ENCODE assay signal across 17 cellular contexts in the genomic region with DNA sequence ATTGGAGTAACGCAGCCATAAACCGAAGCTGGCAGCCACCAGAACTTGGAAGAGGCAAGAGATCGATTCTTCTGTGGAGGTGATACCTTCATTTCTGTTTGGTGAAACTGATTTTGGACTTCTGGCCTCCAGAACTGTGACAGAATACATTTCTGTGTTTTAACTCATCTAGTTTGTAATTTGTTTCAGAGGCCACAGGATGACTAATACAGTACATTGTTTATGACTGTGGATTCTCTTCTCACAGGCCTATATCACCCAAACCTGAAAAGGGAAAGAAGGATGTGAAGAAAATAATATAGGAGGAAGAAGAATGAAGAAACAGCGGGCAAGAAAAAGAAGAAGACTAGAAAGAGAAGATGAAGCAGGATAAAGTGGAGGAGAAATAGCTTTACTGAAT.
DNase-seq lines count a peak whose midpoint lies in the region; ATAC-seq and TF ChIP-seq lines count a peak whose summit lies in the region.
"Had no signal": no experiment of that assay in that cellular context is flagged by ENCODE, and none has a peak within 500 bp of the region (broad histone marks: within the 10 kb centered on the region; RNA-seq: fewer than 3 reads in every experiment).

No MANE protein-coding gene starts in this region.

- no peaks in the 10 kb centered on the region for H4K20me1 ChIP-seq in SK-N-SH (ENCODE audit: insufficient read depth)
- no peaks in the 10 kb centered on the region for H4K20me1 ChIP-seq in fibroblast of lung (ENCODE audit: control insufficient read depth, extremely low read depth, insufficient read depth, low read length)

- H3K36me3 ChIP-seq in SK-N-SH (replicated peaks in 1 of 2; ENCODE audit: control insufficient read depth in 1 of 2, insufficient read depth in 2 of 2, low read length in 1 of 2) (no peaks in the 10 kb centered on the region), fibroblast of lung (ENCODE audit: control insufficient read depth, insufficient read depth, low read length) (no peaks in the 10 kb centered on the region), skeletal muscle satellite cell (ENCODE audit: insufficient read depth, low read length) (no peaks in the 10 kb centered on the region), testis (ENCODE audit: low read depth, missing control alignments) (no peaks in the 10 kb centered on the region)

- ATAC-seq in HG02588 (IDR thresholded peaks at IDR 0.05; ENCODE audit: unreplicated experiment), result no peak
- ATAC-seq: Panc1, WTC11 had no signal

- no peaks in the 10 kb centered on the region for H3F3A ChIP-seq in SK-N-SH (replicated peaks; ENCODE audit: insufficient read depth)

- DNase-seq in GM04504 (ENCODE audit: low read depth) (peak; percentile 24), SK-N-SH (no peak), fibroblast of lung (ENCODE audit: low read depth in 2 of 2) (peak; percentile 43 to 70), testis (no peak)
- no peak for DNase-seq in stimulated activated CD4-positive, alpha-beta T cell treated with anti-CD3 and anti-CD28 coated beads, Interleukin-1b, Interleukin-23, amount 100 ng/mL, for 48 hours
- DNase-seq: activated CD4-positive, alpha-beta T cell treated with anti-CD3 and anti-CD28 coated beads, Interleukin-2, amount 50 U/mL, for 48 hours; amygdala; cerebellar nuclear complex; NCI-H1048; NCI-H2029 treated with DMSO at 0.1 percent for 48 hours; spleen; stimulated activated CD4-positive, alpha-beta T cell treated with anti-CD3 and anti-CD28 coated beads, Interleukin-4, amount 100 ng/mL, for 4 hours had no signal

- H2AFZ ChIP-seq in SK-N-SH (ENCODE audit: low read depth), result peak overlapping the region; percentile 5; the same call in 1 of the 2 replicates
- H2AFZ ChIP-seq in fibroblast of lung (ENCODE audit: low read length), result no peak overlapping the region
- H2AFZ ChIP-seq: hepatocyte had no signal

- 80% methylated on average over 4 of the region's 4 CpGs for WGBS in SK-N-SH (ENCODE audit: low lambda C conversion rate)
- 97 to 99% methylated on average over 4 of the region's 4 CpGs for WGBS in testis, 2 donors

- no peak for TF ChIP-seq RAD21 in SK-N-SH (IDR thresholded peaks at IDR 0.05; ENCODE audit: low read length)

- no peak overlapping the region for H3K27ac ChIP-seq in SK-N-SH (ENCODE audit: low read depth in 2 of 2, low read length in 1 of 2)
- H3K27ac ChIP-seq in fibroblast of lung (ENCODE audit: insufficient read depth, low read length), result no peak overlapping the region
- no peak overlapping the region for H3K27ac ChIP-seq in testis
- H3K27ac ChIP-seq: hepatocyte, spleen had no signal

- H3K9me3 ChIP-seq in SK-N-SH (no peaks in the 10 kb centered on the region), fibroblast of lung (ENCODE audit: control insufficient read depth, insufficient read depth, low read depth, low read length) (no peaks in the 10 kb centered on the region), skeletal muscle satellite cell (replicated peaks; ENCODE audit: low read length) (no peaks in the 10 kb centered on the region), testis (no peaks in the 10 kb centered on the region)

- no peak for TF ChIP-seq EP300 in SK-N-SH (IDR thresholded peaks at IDR 0.05; ENCODE audit: borderline replicate concordance in 1 of 2, low read depth in 1 of 2, low read length in 1 of 2)

- H3K79me2 ChIP-seq in SK-N-SH (ENCODE audit: insufficient read depth) (no peaks in the 10 kb centered on the region), fibroblast of lung (ENCODE audit: control insufficient read depth, insufficient read depth, low read length) (no peaks in the 10 kb centered on the region)
- H3K79me2 ChIP-seq: hepatocyte had no signal

- H3K9me2 ChIP-seq in SK-N-SH, result no peaks in the 10 kb centered on the region

- no peak overlapping the region for H3K4me2 ChIP-seq in SK-N-SH
- no peak overlapping the region for H3K4me2 ChIP-seq in fibroblast of lung (ENCODE audit: extremely low read depth, insufficient read depth, low read length)
- peak overlapping the region; percentile 47 for H3K4me2 ChIP-seq in skeletal muscle satellite cell (ENCODE audit: low read length)
- H3K4me2 ChIP-seq: hepatocyte had no signal

- TF ChIP-seq POLR2A in testis (IDR thresholded peaks at IDR 0.05), result no peak

- H3K4me3 ChIP-seq in SK-N-SH (ENCODE audit: low read depth in 2 of 2, low read length in 1 of 2), result no peak overlapping the region
- no peak overlapping the region for H3K4me3 ChIP-seq in fibroblast of lung (replicated peaks in 1 of 4; ENCODE audit: control extremely low read depth in 1 of 4, insufficient read depth in 1 of 4, low read depth in 3 of 4, low read length in 4 of 4)
- no peak overlapping the region for H3K4me3 ChIP-seq in skeletal muscle satellite cell (ENCODE audit: low read length)
- no peak overlapping the region for H3K4me3 ChIP-seq in testis
- H3K4me3 ChIP-seq: hepatocyte, spleen had no signal

- TF ChIP-seq CTCF in SK-N-SH (IDR thresholded peaks at IDR 0.05), result no peak
- no peak for TF ChIP-seq CTCF in fibroblast of lung (conservative IDR thresholded peaks at IDR 0.05 in 1 of 2, IDR thresholded peaks at IDR 0.05 in 1 of 2; ENCODE audit: low read depth in 1 of 2, low read length in 2 of 2)
- TF ChIP-seq CTCF in testis (IDR thresholded peaks at IDR 0.05), result no peak

- POLR2A ChIA-PET in SK-N-SH (lab: Yijun Ruan, JAX), result no interaction called here

- CTCF ChIA-PET in SK-N-SH (lab: Yijun Ruan, JAX), result no interaction called here

- no peaks in the 10 kb centered on the region for H3K27me3 ChIP-seq in SK-N-SH (ENCODE audit: insufficient read depth)
- H3K27me3 ChIP-seq in fibroblast of lung (ENCODE audit: control insufficient read depth, insufficient read depth, low read length), result no peaks in the 10 kb centered on the region
- H3K27me3 ChIP-seq in skeletal muscle satellite cell (ENCODE audit: control insufficient read depth, insufficient read depth, low read length), result no peaks in the 10 kb centered on the region
- H3K27me3 ChIP-seq in testis, result no peaks in the 10 kb centered on the region
- H3K27me3 ChIP-seq: hepatocyte, spleen had no signal

- intact Hi-C loops in testis (cut with DNase I; ENCODE audit: low total_unique reads), result no loop called here

- H3K4me1 ChIP-seq in SK-N-SH (ENCODE audit: control insufficient read depth in 1 of 2, insufficient read depth in 2 of 2, low read depth in 1 of 2, low read length in 1 of 2) (no peaks in the 10 kb centered on the region), fibroblast of lung (ENCODE audit: control insufficient read depth, extremely low read depth, insufficient read depth, low read length) (peaks cover 12% of the 10 kb centered on the region), skeletal muscle satellite cell (ENCODE audit: control insufficient read depth, insufficient read depth, low read length) (peaks cover 33% of the 10 kb centered on the region), testis (no peaks in the 10 kb centered on the region)
- H3K4me1 ChIP-seq: spleen had no signal

- H3K9ac ChIP-seq in SK-N-SH (no peak overlapping the region), fibroblast of lung (ENCODE audit: insufficient read depth, low read length) (no peak overlapping the region), skeletal muscle satellite cell (ENCODE audit: low read depth, low read length) (no peak overlapping the region)

TF ChIP-seq in SK-N-SH, 30 proteins besides CTCF, POLR2A, EP300 and RAD21 (continues in another document):
- TF ChIP-seq, protein P1, sequence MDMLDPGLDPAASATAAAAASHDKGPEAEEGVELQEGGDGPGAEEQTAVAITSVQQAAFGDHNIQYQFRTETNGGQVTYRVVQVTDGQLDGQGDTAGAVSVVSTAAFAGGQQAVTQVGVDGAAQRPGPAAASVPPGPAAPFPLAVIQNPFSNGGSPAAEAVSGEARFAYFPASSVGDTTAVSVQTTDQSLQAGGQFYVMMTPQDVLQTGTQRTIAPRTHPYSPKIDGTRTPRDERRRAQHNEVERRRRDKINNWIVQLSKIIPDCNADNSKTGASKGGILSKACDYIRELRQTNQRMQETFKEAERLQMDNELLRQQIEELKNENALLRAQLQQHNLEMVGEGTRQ (IDR thresholded peaks at IDR 0.05; ENCODE audit: borderline replicate concordance, low read depth, low read length), result no peak
- TF ChIP-seq, protein P2, sequence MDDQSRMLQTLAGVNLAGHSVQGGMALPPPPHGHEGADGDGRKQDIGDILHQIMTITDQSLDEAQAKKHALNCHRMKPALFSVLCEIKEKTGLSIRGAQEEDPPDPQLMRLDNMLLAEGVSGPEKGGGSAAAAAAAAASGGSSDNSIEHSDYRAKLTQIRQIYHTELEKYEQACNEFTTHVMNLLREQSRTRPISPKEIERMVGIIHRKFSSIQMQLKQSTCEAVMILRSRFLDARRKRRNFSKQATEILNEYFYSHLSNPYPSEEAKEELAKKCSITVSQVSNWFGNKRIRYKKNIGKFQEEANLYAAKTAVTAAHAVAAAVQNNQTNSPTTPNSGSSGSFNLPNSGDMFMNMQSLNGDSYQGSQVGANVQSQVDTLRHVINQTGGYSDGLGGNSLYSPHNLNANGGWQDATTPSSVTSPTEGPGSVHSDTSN (IDR thresholded peaks at IDR 0.05), result no peak
- TF ChIP-seq, protein P3, sequence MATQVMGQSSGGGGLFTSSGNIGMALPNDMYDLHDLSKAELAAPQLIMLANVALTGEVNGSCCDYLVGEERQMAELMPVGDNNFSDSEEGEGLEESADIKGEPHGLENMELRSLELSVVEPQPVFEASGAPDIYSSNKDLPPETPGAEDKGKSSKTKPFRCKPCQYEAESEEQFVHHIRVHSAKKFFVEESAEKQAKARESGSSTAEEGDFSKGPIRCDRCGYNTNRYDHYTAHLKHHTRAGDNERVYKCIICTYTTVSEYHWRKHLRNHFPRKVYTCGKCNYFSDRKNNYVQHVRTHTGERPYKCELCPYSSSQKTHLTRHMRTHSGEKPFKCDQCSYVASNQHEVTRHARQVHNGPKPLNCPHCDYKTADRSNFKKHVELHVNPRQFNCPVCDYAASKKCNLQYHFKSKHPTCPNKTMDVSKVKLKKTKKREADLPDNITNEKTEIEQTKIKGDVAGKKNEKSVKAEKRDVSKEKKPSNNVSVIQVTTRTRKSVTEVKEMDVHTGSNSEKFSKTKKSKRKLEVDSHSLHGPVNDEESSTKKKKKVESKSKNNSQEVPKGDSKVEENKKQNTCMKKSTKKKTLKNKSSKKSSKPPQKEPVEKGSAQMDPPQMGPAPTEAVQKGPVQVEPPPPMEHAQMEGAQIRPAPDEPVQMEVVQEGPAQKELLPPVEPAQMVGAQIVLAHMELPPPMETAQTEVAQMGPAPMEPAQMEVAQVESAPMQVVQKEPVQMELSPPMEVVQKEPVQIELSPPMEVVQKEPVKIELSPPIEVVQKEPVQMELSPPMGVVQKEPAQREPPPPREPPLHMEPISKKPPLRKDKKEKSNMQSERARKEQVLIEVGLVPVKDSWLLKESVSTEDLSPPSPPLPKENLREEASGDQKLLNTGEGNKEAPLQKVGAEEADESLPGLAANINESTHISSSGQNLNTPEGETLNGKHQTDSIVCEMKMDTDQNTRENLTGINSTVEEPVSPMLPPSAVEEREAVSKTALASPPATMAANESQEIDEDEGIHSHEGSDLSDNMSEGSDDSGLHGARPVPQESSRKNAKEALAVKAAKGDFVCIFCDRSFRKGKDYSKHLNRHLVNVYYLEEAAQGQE (IDR thresholded peaks at IDR 0.05; ENCODE audit: low read depth, low read length), result no peak
- TF ChIP-seq, protein P4, sequence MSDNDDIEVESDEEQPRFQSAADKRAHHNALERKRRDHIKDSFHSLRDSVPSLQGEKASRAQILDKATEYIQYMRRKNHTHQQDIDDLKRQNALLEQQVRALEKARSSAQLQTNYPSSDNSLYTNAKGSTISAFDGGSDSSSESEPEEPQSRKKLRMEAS (IDR thresholded peaks at IDR 0.05; ENCODE audit: low read depth), result no peak

Comparison
In these comparisons a context has a peak if more than half of its experiments do, and no peak if none do; other contexts are left out.
1. DNase-seq: peak in GM04504 (single experiment) and fibroblast of lung (2 of 2); none in SK-N-SH (single experiment), stimulated activated CD4-positive, alpha-beta T cell treated with anti-CD3 and anti-CD28 coated beads, Interleukin-1b, Interleukin-23, amount 100 ng/mL, for 48 hours (single experiment) and testis (single experiment).